35 cellular contexts compared by ENCODE assay signal in genomic region chr6:131067521-131067920, GRCh38.
"Had no signal": no experiment of that assay in that cellular context is flagged by ENCODE, and none has a peak within 500 bp of the region (broad histone marks: within the 10 kb centered on the region; RNA-seq: fewer than 3 reads in every experiment).

No MANE protein-coding gene starts in this region.

- DNase-seq: activated B cell treated with CpG ODN at 0.5 μM for 24 hours; activated CD4-positive, alpha-beta T cell treated with anti-CD3 and anti-CD28 coated beads for 48 hours; activated CD4-positive, alpha-beta T cell treated with anti-CD3 and anti-CD28 coated beads, Interleukin-2, amount 50 U/mL, for 1 hour; activated CD4-positive, alpha-beta T cell treated with anti-CD3 and anti-CD28 coated beads, Interleukin-2, amount 50 U/mL, for 48 hours; activated CD8-positive, alpha-beta memory T cell treated with anti-CD3 and anti-CD28 coated beads for 24 hours; activated CD8-positive, alpha-beta T cell treated with anti-CD3 and anti-CD28 coated beads for 36 hours; activated effector memory CD4-positive, alpha-beta T cell treated with anti-CD3 and anti-CD28 coated beads, Interleukin-2, amount 50 U/mL, for 16 hours; activated naive CD4-positive, alpha-beta T cell treated with anti-CD3 and anti-CD28 coated beads for 36 hours; activated naive CD8-positive, alpha-beta T cell treated with anti-CD3 and anti-CD28 coated beads for 36 hours; activated naive CD8-positive, alpha-beta T cell treated with anti-CD3 and anti-CD28 coated beads, Interleukin-2, amount 50 U/mL, for 24 hours; activated T-cell treated with anti-CD3 and anti-CD28 coated beads, Interleukin-2, amount 50 U/mL, for 4 hours; adrenal gland; central memory CD4-positive, alpha-beta T cell; cerebellar nuclear complex; colonic mucosa; effector CD8-positive, alpha-beta T cell; esophagus squamous epithelium; foreskin fibroblast; glutamatergic neuron; heart left ventricle; T-helper 1 cell; T-helper 17 cell; T1000; WERI-Rb-1 had no signal

- H3K27me3 Mint-ChIP-seq: activated B cell treated with CpG ODN at 0.5 μM for 24 hours; activated CD8-positive, alpha-beta T cell treated with anti-CD3 and anti-CD28 coated beads for 36 hours; activated naive CD4-positive, alpha-beta T cell treated with anti-CD3 and anti-CD28 coated beads, Interleukin-2, amount 50 U/mL, for 24 hours; activated naive CD8-positive, alpha-beta T cell treated with anti-CD3 and anti-CD28 coated beads for 36 hours; activated naive CD8-positive, alpha-beta T cell treated with anti-CD3 and anti-CD28 coated beads, Interleukin-2, amount 50 U/mL, for 24 hours; T-helper 17 cell had no signal

- H3K4me1 ChIP-seq: breast epithelium had no signal

- H3K36me3 Mint-ChIP-seq: activated naive CD4-positive, alpha-beta T cell treated with anti-CD3 and anti-CD28 coated beads, Interleukin-2, amount 50 U/mL, for 24 hours; activated naive CD8-positive, alpha-beta T cell treated with anti-CD3 and anti-CD28 coated beads for 36 hours; brain had no signal

- H3K9me3 Mint-ChIP-seq: activated CD8-positive, alpha-beta T cell treated with anti-CD3 and anti-CD28 coated beads for 36 hours; activated naive CD4-positive, alpha-beta T cell treated with anti-CD3 and anti-CD28 coated beads, Interleukin-2, amount 50 U/mL, for 24 hours; activated naive CD8-positive, alpha-beta T cell treated with anti-CD3 and anti-CD28 coated beads for 36 hours; activated T-helper 2 cell treated with anti-CD3 and anti-CD28 coated beads, Interferon-gamma antibody, Interleukin-2, Interleukin-4, amounts not matched to agents 10 μg/mL and 5 μg/mL and 100 μg/mL, durations not matched to agents 14 hours and 24 hours and 36 hours; T-helper 2 cell treated with Interferon-gamma antibody and Interleukin-4, amounts not matched to agents 5 μg/mL and 100 μg/mL, for 36 hours had no signal

- H3K4me3 ChIP-seq: adrenal gland, ascending aorta, breast epithelium, cardiac muscle cell, colonic mucosa, esophagus squamous epithelium, heart left ventricle had no signal

- H3K36me3 ChIP-seq: adrenal gland, ascending aorta, breast epithelium, cardiac muscle cell, colonic mucosa, esophagus squamous epithelium, heart left ventricle, WERI-Rb-1 had no signal

- H3K9me3 ChIP-seq: adrenal gland, ascending aorta, breast epithelium, colonic mucosa, esophagus squamous epithelium had no signal

- H3K27ac ChIP-seq: adrenal gland, ascending aorta, breast epithelium, cardiac muscle cell, colonic mucosa, epithelial cell of prostate, esophagus squamous epithelium, heart left ventricle, WERI-Rb-1 had no signal

- H3K27me3 ChIP-seq: adrenal gland, ascending aorta, breast epithelium, cardiac muscle cell, colonic mucosa, esophagus squamous epithelium, heart left ventricle had no signal

- FAIRE-seq: endometrium, endothelial cell of umbilical vein, frontal cortex had no signal

- H3K4me3 Mint-ChIP-seq: activated B cell treated with CpG ODN at 0.5 μM for 24 hours; activated CD8-positive, alpha-beta T cell treated with anti-CD3 and anti-CD28 coated beads for 36 hours; activated naive CD4-positive, alpha-beta T cell treated with anti-CD3 and anti-CD28 coated beads for 36 hours; activated naive CD4-positive, alpha-beta T cell treated with anti-CD3 and anti-CD28 coated beads, Interleukin-2, amount 50 U/mL, for 24 hours; activated naive CD8-positive, alpha-beta T cell treated with anti-CD3 and anti-CD28 coated beads for 36 hours; activated naive CD8-positive, alpha-beta T cell treated with anti-CD3 and anti-CD28 coated beads, Interleukin-2, amount 50 U/mL, for 24 hours; activated T-cell treated with anti-CD3 and anti-CD28 coated beads, Interleukin-2, amount 50 U/mL, for 4 hours; brain; T-helper 17 cell; T-helper 2 cell treated with Interferon-gamma antibody and Interleukin-4, amounts not matched to agents 5 μg/mL and 100 μg/mL, for 36 hours had no signal

- H3K27ac Mint-ChIP-seq: activated B cell treated with CpG ODN at 0.5 μM for 24 hours; activated CD8-positive, alpha-beta T cell treated with anti-CD3 and anti-CD28 coated beads for 36 hours; activated naive CD4-positive, alpha-beta T cell treated with anti-CD3 and anti-CD28 coated beads for 36 hours; activated naive CD4-positive, alpha-beta T cell treated with anti-CD3 and anti-CD28 coated beads, Interleukin-2, amount 50 U/mL, for 24 hours; activated naive CD8-positive, alpha-beta T cell treated with anti-CD3 and anti-CD28 coated beads for 36 hours; activated naive CD8-positive, alpha-beta T cell treated with anti-CD3 and anti-CD28 coated beads, Interleukin-2, amount 50 U/mL, for 24 hours; activated T-helper 2 cell treated with anti-CD3 and anti-CD28 coated beads, Interferon-gamma antibody, Interleukin-2, Interleukin-4, amounts not matched to agents 10 μg/mL and 5 μg/mL and 100 μg/mL, durations not matched to agents 14 hours and 24 hours and 36 hours; brain; T-helper 17 cell; T-helper 2 cell treated with Interferon-gamma antibody and Interleukin-4, amounts not matched to agents 5 μg/mL and 100 μg/mL, for 36 hours had no signal
